In the genomic region with DNA sequence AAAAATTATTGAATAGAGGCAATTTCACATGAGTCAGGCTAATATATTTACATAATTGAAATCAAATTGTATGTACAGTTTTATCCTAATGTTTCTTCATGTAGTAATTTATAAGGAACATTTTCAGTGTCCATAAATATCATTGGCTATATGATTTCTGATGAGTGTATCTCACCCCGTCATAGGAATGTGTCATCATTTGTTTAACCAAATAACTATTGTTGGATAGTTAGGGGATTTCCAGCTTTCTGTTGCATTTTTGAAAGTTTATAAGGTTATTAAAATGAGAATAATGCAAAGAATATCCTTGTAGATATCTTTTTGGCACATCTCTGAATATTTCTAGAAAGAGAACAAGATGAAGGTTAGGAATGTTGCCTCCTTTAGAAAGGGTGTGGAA, we compare ENCODE assay signal across 25 cellular contexts. TPM values are rescaled to one million over a fixed set of nuclear protein-coding genes. Genes with fewer than 3 reads are reported as not detected.
A peak's percentile ranks its signal among the peaks of the same experiment; 100 is the strongest.
DNase-seq lines count a peak whose midpoint lies in the region; ATAC-seq and TF ChIP-seq lines count a peak whose summit lies in the region.
"Had no signal": no experiment of that assay in that cellular context is flagged by ENCODE, and none has a peak within 500 bp of the region (broad histone marks: within the 10 kb centered on the region; RNA-seq: fewer than 3 reads in every experiment).

No MANE protein-coding gene starts in this region.

- POLR2A ChIA-PET in activated CD8-positive, alpha-beta T cell treated with anti-CD3 and anti-CD28 coated beads, Interleukin-2, amount 10 ng/mL, durations not matched to agents 7 days and 5 days (lab: Charles Lee) = no interaction called here

- peak overlapping the region; percentile 60 for H3K27ac Mint-ChIP-seq in memory B cell
- H3K27ac Mint-ChIP-seq in activated CD8-positive, alpha-beta T cell treated with anti-CD3 and anti-CD28 coated beads, Interleukin-2, amount 10 ng/mL, durations not matched to agents 7 days and 5 days = no peak overlapping the region
- H3K27ac Mint-ChIP-seq: activated CD4-positive, alpha-beta T cell treated with anti-CD3 and anti-CD28 coated beads for 36 hours; activated naive CD4-positive, alpha-beta T cell treated with anti-CD3 and anti-CD28 coated beads, Interleukin-2, amount 10 ng/mL, durations not matched to agents 7 days and 5 days; mesothelial cell of epicardium; stimulated activated naive CD8-positive, alpha-beta T cell treated with anti-CD3 and anti-CD28 coated beads, Interleukin-15, Interleukin-2, amounts not matched to agents 100 ng/mL and 50 ng/mL, for 24 hours; T-helper 2 cell treated with Interferon-gamma antibody and Interleukin-4, amounts not matched to agents 5 μg/mL and 100 μg/mL, for 36 hours had no signal

- intact Hi-C loops in testis (cut with DNase I; ENCODE audit: low total_unique reads) (no loop called here), prostate gland (cut with DNase I) (loop anchor here (5.0 kb wide), 1 partner anchor 467 kb away; no protein-coding TSS in a partner anchor)

- peak overlapping the region; percentile 92 for H3K27ac ChIP-seq in effector memory CD4-positive, alpha-beta T cell (ENCODE audit: insufficient read depth, low read length, poor library complexity, severe bottlenecking)
- H3K27ac ChIP-seq in testis (no peak overlapping the region), prostate gland (no peak overlapping the region)

- CTCF ChIA-PET in activated CD8-positive, alpha-beta T cell treated with anti-CD3 and anti-CD28 coated beads, Interleukin-2, amount 10 ng/mL, durations not matched to agents 7 days and 5 days (lab: Charles Lee) = interaction anchor here (1.9 to 7.7 kb wide), 4 partner anchors 28 to 475 kb away, joined by 4 to 154 read pairs (median 8); no protein-coding TSS in a partner anchor

- peaks cover 1% of the 10 kb centered on the region for H3K36me3 Mint-ChIP-seq in memory B cell
- H3K36me3 Mint-ChIP-seq in activated CD8-positive, alpha-beta T cell treated with anti-CD3 and anti-CD28 coated beads, Interleukin-2, amount 10 ng/mL, durations not matched to agents 7 days and 5 days (ENCODE audit: low read depth) = peaks cover 45% of the 10 kb centered on the region
- H3K36me3 Mint-ChIP-seq: naive B cell had no signal

- no peaks in the 10 kb centered on the region for H3K9me3 ChIP-seq in effector memory CD4-positive, alpha-beta T cell (ENCODE audit: control insufficient read depth, low read length)
- no peaks in the 10 kb centered on the region for H3K9me3 ChIP-seq in testis
- no peaks in the 10 kb centered on the region for H3K9me3 ChIP-seq in prostate gland
- H3K9me3 ChIP-seq: left lung, thyroid gland had no signal

- no peak for ATAC-seq in memory B cell (ENCODE audit: low read depth)
- ATAC-seq in activated CD8-positive, alpha-beta T cell treated with anti-CD3 and anti-CD28 coated beads, Interleukin-2, amount 10 ng/mL, durations not matched to agents 7 days and 5 days = no peak
- ATAC-seq: activated CD4-positive, alpha-beta T cell treated with anti-CD3 and anti-CD28 coated beads for 36 hours; esophagus mucosa; left lung; SK-N-SH treated with all-trans-retinoic acid at 6 μM for 48 hours had no signal

- no peaks in the 10 kb centered on the region for H3K27me3 Mint-ChIP-seq in memory B cell
- H3K27me3 Mint-ChIP-seq in activated CD8-positive, alpha-beta T cell treated with anti-CD3 and anti-CD28 coated beads, Interleukin-2, amount 10 ng/mL, durations not matched to agents 7 days and 5 days (ENCODE audit: low read depth) = no peaks in the 10 kb centered on the region
- H3K27me3 Mint-ChIP-seq: activated CD4-positive, alpha-beta T cell treated with anti-CD3 and anti-CD28 coated beads for 36 hours; activated naive CD4-positive, alpha-beta T cell treated with anti-CD3 and anti-CD28 coated beads, Interleukin-2, amount 10 ng/mL, durations not matched to agents 7 days and 5 days; stimulated activated naive CD8-positive, alpha-beta T cell treated with anti-CD3 and anti-CD28 coated beads, Interleukin-15, Interleukin-2, amounts not matched to agents 100 ng/mL and 50 ng/mL, for 24 hours had no signal

- no peaks in the 10 kb centered on the region for H3K27me3 ChIP-seq in effector memory CD4-positive, alpha-beta T cell (replicated peaks; ENCODE audit: control insufficient read depth, insufficient read depth, low read length, poor library complexity, severe bottlenecking)
- no peaks in the 10 kb centered on the region for H3K27me3 ChIP-seq in testis
- no peaks in the 10 kb centered on the region for H3K27me3 ChIP-seq in prostate gland (replicated peaks; ENCODE audit: insufficient read depth)
- H3K27me3 ChIP-seq: left lung, thyroid gland had no signal

- H3K4me1 ChIP-seq in effector memory CD4-positive, alpha-beta T cell (ENCODE audit: control insufficient read depth, insufficient read depth, low read length, poor library complexity, severe bottlenecking) = peaks cover 39% of the 10 kb centered on the region
- H3K4me1 ChIP-seq in testis = no peaks in the 10 kb centered on the region
- no peaks in the 10 kb centered on the region for H3K4me1 ChIP-seq in prostate gland (replicated peaks)

- no peak for TF ChIP-seq POLR2A in testis (IDR thresholded peaks at IDR 0.05)
- no peak for TF ChIP-seq POLR2A in prostate gland (IDR thresholded peaks at IDR 0.05)

- peak; percentile 79 for DNase-seq in ELR (ENCODE audit: low read depth)
- DNase-seq in NCI-H226 = peak; percentile 26
- DNase-seq in effector memory CD4-positive, alpha-beta T cell = no peak
- no peak for DNase-seq in memory B cell (ENCODE audit: low spot score in 2 of 2)
- no peak for DNase-seq in testis
- DNase-seq in activated CD8-positive, alpha-beta T cell treated with anti-CD3 and anti-CD28 coated beads, Interleukin-2, amount 10 ng/mL, durations not matched to agents 7 days and 5 days = no peak
- DNase-seq in NCI-H524 (lab: John Stamatoyannopoulos, UW) = no peak
- no peak for DNase-seq in prostate gland (ENCODE audit: low spot score)
- DNase-seq: activated CD4-positive, alpha-beta T cell treated with anti-CD3 and anti-CD28 coated beads for 36 hours; activated naive CD4-positive, alpha-beta T cell treated with anti-CD3 and anti-CD28 coated beads, Interleukin-2, amount 10 ng/mL, durations not matched to agents 7 days and 5 days; activated T-cell treated with anti-CD3 and anti-CD28 coated beads, Interleukin-2, amount 50 U/mL, for 48 hours; amygdala; effector CD8-positive, alpha-beta T cell; hypothalamus; left lung; naive B cell; NCI-H1436 treated with DMSO at 0.1 percent for 48 hours; NCI-H82; occipital lobe; thyroid gland had no signal

- H3K36me3 ChIP-seq in effector memory CD4-positive, alpha-beta T cell (ENCODE audit: control insufficient read depth, insufficient read depth, low read length) = no peaks in the 10 kb centered on the region
- no peaks in the 10 kb centered on the region for H3K36me3 ChIP-seq in testis (ENCODE audit: low read depth, missing control alignments)
- no peaks in the 10 kb centered on the region for H3K36me3 ChIP-seq in prostate gland
- H3K36me3 ChIP-seq: left lung, thyroid gland had no signal

- H3K4me3 ChIP-seq in effector memory CD4-positive, alpha-beta T cell (ENCODE audit: insufficient read depth, low read depth, low read length, poor library complexity, severe bottlenecking) = no peak overlapping the region
- H3K4me3 ChIP-seq in testis (no peak overlapping the region), prostate gland (no peak overlapping the region)
- H3K4me3 ChIP-seq: left lung, thyroid gland had no signal

- 84 to 87% methylated on average over 1 of the region's 1 CpG for WGBS in testis, 2 donors
- whole genome bisulfite sequencing in prostate gland = 77% methylated on average over 1 of the region's 1 CpG

- H3K9me3 Mint-ChIP-seq in memory B cell = no peaks in the 10 kb centered on the region
- no peaks in the 10 kb centered on the region for H3K9me3 Mint-ChIP-seq in activated CD8-positive, alpha-beta T cell treated with anti-CD3 and anti-CD28 coated beads, Interleukin-2, amount 10 ng/mL, durations not matched to agents 7 days and 5 days (ENCODE audit: insufficient read depth)
- H3K9me3 Mint-ChIP-seq: activated naive CD4-positive, alpha-beta T cell treated with anti-CD3 and anti-CD28 coated beads, Interleukin-2, amount 10 ng/mL, durations not matched to agents 7 days and 5 days; mesothelial cell of epicardium; stimulated activated naive CD8-positive, alpha-beta T cell treated with anti-CD3 and anti-CD28 coated beads, Interleukin-15, Interleukin-2, amounts not matched to agents 100 ng/mL and 50 ng/mL, for 24 hours; T-helper 2 cell treated with Interferon-gamma antibody and Interleukin-4, amounts not matched to agents 5 μg/mL and 100 μg/mL, for 36 hours had no signal

- peaks cover 18% of the 10 kb centered on the region for H3K4me1 Mint-ChIP-seq in memory B cell
- H3K4me1 Mint-ChIP-seq in activated CD8-positive, alpha-beta T cell treated with anti-CD3 and anti-CD28 coated beads, Interleukin-2, amount 10 ng/mL, durations not matched to agents 7 days and 5 days (ENCODE audit: low read depth) = peaks cover 60% of the 10 kb centered on the region

- TF ChIP-seq CTCF in testis (IDR thresholded peaks at IDR 0.05) (no peak), prostate gland (IDR thresholded peaks at IDR 0.05) (no peak)

- H3K4me3 Mint-ChIP-seq in memory B cell = no peak overlapping the region
- H3K4me3 Mint-ChIP-seq in activated CD8-positive, alpha-beta T cell treated with anti-CD3 and anti-CD28 coated beads, Interleukin-2, amount 10 ng/mL, durations not matched to agents 7 days and 5 days = no peak overlapping the region
- H3K4me3 Mint-ChIP-seq: activated CD4-positive, alpha-beta T cell treated with anti-CD3 and anti-CD28 coated beads for 36 hours; activated naive CD4-positive, alpha-beta T cell treated with anti-CD3 and anti-CD28 coated beads, Interleukin-2, amount 10 ng/mL, durations not matched to agents 7 days and 5 days; mesothelial cell of epicardium; naive B cell; stimulated activated naive CD8-positive, alpha-beta T cell treated with anti-CD3 and anti-CD28 coated beads, Interleukin-15, Interleukin-2, amounts not matched to agents 100 ng/mL and 50 ng/mL, for 24 hours; T-helper 2 cell treated with Interferon-gamma antibody and Interleukin-4, amounts not matched to agents 5 μg/mL and 100 μg/mL, for 36 hours had no signal

RNA-seq across cellular contexts. Expression of a gene that starts 39.0 kb away (rescaled TPM):
- total RNA-seq in testis (10 to 100 TPM; 10.2 to 11.0 TPM), prostate gland (10 to 100 TPM in 1 of 2 donors, 1 to 10 TPM in 1; 9.9 to 12.1 TPM)
- polyA plus RNA-seq in testis (ENCODE audit: insufficient read depth, low read depth, low replicate concordance) = 7.0 TPM
- 10 to 100 TPM; 43.5 to 48.3 TPM for total RNA-seq in activated CD8-positive, alpha-beta T cell treated with anti-CD3 and anti-CD28 coated beads, Interleukin-2, amount 10 ng/mL, durations not matched to agents 7 days and 5 days

RNA-seq across cellular contexts. Expression of a gene that starts 44.3 kb away (rescaled TPM):
- total RNA-seq in testis = 100 to 1,000 TPM; 165 to 200 TPM
- 319 TPM for polyA plus RNA-seq in testis (ENCODE audit: insufficient read depth, low read depth, low replicate concordance)
- 10 to 100 TPM; 79.0 to 86.4 TPM for total RNA-seq in activated CD8-positive, alpha-beta T cell treated with anti-CD3 and anti-CD28 coated beads, Interleukin-2, amount 10 ng/mL, durations not matched to agents 7 days and 5 days
- total RNA-seq in prostate gland = 100 to 1,000 TPM in 1 of 2 donors, 10 to 100 TPM in 1; 95.9 to 138 TPM

Comparison
In these comparisons a context has a peak if more than half of its experiments do, and no peak if none do; other contexts are left out.
1. DNase-seq: peak in ELR (single experiment) and NCI-H226 (single experiment); none in effector memory CD4-positive, alpha-beta T cell (0 of 3), memory B cell (0 of 2), testis (single experiment), activated CD8-positive, alpha-beta T cell treated with anti-CD3 and anti-CD28 coated beads, Interleukin-2, amount 10 ng/mL, durations not matched to agents 7 days and 5 days (single experiment), NCI-H524 (0 of 2) and prostate gland (single experiment).